ENCODE assay signal across 10 cellular contexts in the genomic region with DNA sequence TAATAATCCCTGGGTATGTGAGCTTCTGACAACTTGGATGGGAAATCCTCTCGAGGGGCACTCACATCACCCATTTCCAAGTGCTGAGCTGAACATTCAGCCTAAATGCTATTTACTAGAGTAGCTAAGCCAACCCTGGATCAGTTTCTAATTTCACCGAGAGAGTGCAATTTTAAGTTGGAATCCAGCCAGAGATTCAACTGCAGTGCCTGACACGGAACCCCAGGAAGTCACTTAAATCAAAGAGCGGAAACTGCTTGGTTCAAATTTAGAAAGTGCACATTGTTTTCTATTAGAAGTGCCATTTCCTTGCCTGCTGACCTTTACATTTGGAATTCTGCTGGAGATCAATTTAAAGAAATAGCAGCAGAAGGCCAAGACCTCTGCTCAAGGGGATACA. TPM values are rescaled to one million over a fixed set of nuclear protein-coding genes. Genes with fewer than 3 reads are reported as not detected.
DNase-seq lines count a peak whose midpoint lies in the region; FAIRE-seq and TF ChIP-seq lines count a peak whose summit lies in the region.
"Had no signal": no experiment of that assay in that cellular context is flagged by ENCODE, and none has a peak within 500 bp of the region (broad histone marks: within the 10 kb centered on the region; RNA-seq: fewer than 3 reads in every experiment).

No MANE protein-coding gene starts in this region.

- H3K9me3 ChIP-seq in neural progenitor cell (ENCODE audit: low read depth) (no peaks in the 10 kb centered on the region), colonic mucosa (no peaks in the 10 kb centered on the region), stomach (no peaks in the 10 kb centered on the region)

- H3K27me3 Mint-ChIP-seq in brain (peaks cover 17% of the 10 kb centered on the region), neural progenitor cell (ENCODE audit: insufficient read depth, low read depth) (peaks cover 2% of the 10 kb centered on the region), CD14-positive monocyte (ENCODE audit: low read depth in 3 of 3) (peaks cover 41 to 64% (median 46%) of the 10 kb centered on the region in 3 donors)

- H3K9ac ChIP-seq in neural progenitor cell (no peak overlapping the region), colonic mucosa (ENCODE audit: low read depth in 2 of 2, low read length in 2 of 2) (no peak overlapping the region)

- H3K4me3 Mint-ChIP-seq in brain = peak overlapping the region; percentile 6 to 59 (median 38)
- peak overlapping the region; percentile 50 for H3K4me3 Mint-ChIP-seq in neural progenitor cell
- H3K4me3 Mint-ChIP-seq in CD14-positive monocyte = peak overlapping the region in 1 of 2 donors; percentile 21

- no peak overlapping the region for H3K4me2 ChIP-seq in neural progenitor cell

- no peak overlapping the region for H3K4me3 ChIP-seq in neural progenitor cell
- no peak overlapping the region for H3K4me3 ChIP-seq in colonic mucosa
- no peak overlapping the region for H3K4me3 ChIP-seq in stomach
- H3K4me3 ChIP-seq: lung had no signal

- no peaks in the 10 kb centered on the region for H3K36me3 ChIP-seq in neural progenitor cell
- H3K36me3 ChIP-seq in colonic mucosa = no peaks in the 10 kb centered on the region
- peaks cover 0 to 37% (median 26%) of the 10 kb centered on the region in 4 donors for H3K36me3 ChIP-seq in stomach

- H3K79me2 ChIP-seq in neural progenitor cell (ENCODE audit: low read depth) = peaks cover 14% of the 10 kb centered on the region

- peaks cover 34% of the 10 kb centered on the region for H4K20me1 ChIP-seq in neural progenitor cell (ENCODE audit: low read depth)

- no peak for TF ChIP-seq EP300 in stomach (IDR thresholded peaks at IDR 0.05)

- TF ChIP-seq CTCF in brain (conservative IDR thresholded peaks at IDR 0.05) (no peak), neural progenitor cell (IDR thresholded peaks at IDR 0.05) (no peak), CD14-positive monocyte (IDR thresholded peaks at IDR 0.05) (no peak), colonic mucosa (IDR thresholded peaks at IDR 0.05) (no peak), stomach (IDR thresholded peaks at IDR 0.05) (no peak)

- no peak for DNase-seq in GM12892 (ENCODE audit: insufficient read length)
- DNase-seq in NCI-H2029 treated with DMSO at 0.1 percent for 48 hours (lab: John Stamatoyannopoulos, UW) = peak; percentile 74
- no peak for DNase-seq in neural progenitor cell (ENCODE audit: low spot score)
- no peak for DNase-seq in CD14-positive monocyte (ENCODE audit: low spot score)
- no peak for DNase-seq in colonic mucosa
- DNase-seq in stomach = no peak
- no peak for DNase-seq in hepatic stellate cell (ENCODE audit: low spot score)
- DNase-seq: H7 had no signal

- intact Hi-C loops in CD14-positive monocyte (cut with micrococcal nuclease) (no loop called here), colonic mucosa (cut with DNase I) (no loop called here), stomach (cut with DNase I; ENCODE audit: low total_unique reads) (no loop called here)

- H3K9me3 Mint-ChIP-seq in brain (peaks cover 0 to 3% (median 0%) of the 10 kb centered on the region in 5 experiments), neural progenitor cell (no peaks in the 10 kb centered on the region), CD14-positive monocyte (no peaks in the 10 kb centered on the region)

- no peak for TF ChIP-seq POLR2A in GM12892 (IDR thresholded peaks at IDR 0.05; ENCODE audit: low read depth, low read length)
- no peak for TF ChIP-seq POLR2A in stomach (IDR thresholded peaks at IDR 0.05)

- H2AFZ ChIP-seq in neural progenitor cell (replicated peaks) = no peak overlapping the region

- FAIRE-seq in GM12892 (lab: Jason Lieb, UNC) = peak; percentile 9

- peaks cover 20% of the 10 kb centered on the region for H3F3A ChIP-seq in neural progenitor cell (ENCODE audit: low read depth)

- H3K4me1 ChIP-seq in neural progenitor cell (peaks cover 20% of the 10 kb centered on the region), colonic mucosa (peaks cover 5% of the 10 kb centered on the region), stomach (peaks cover 16 to 75% (median 50%) of the 10 kb centered on the region in 4 donors)

- peaks cover 27% of the 10 kb centered on the region for H3K36me3 Mint-ChIP-seq in brain
- H3K36me3 Mint-ChIP-seq in neural progenitor cell = peaks cover 30% of the 10 kb centered on the region
- H3K36me3 Mint-ChIP-seq in CD14-positive monocyte = no peaks in the 10 kb centered on the region

- H3K27ac Mint-ChIP-seq in brain = peak overlapping the region in 2 of 5 experiments; percentile 70 to 83
- peak overlapping the region; percentile 74 for H3K27ac Mint-ChIP-seq in neural progenitor cell
- no peak overlapping the region for H3K27ac Mint-ChIP-seq in CD14-positive monocyte

- H3K4me1 Mint-ChIP-seq in brain (peaks cover 74% of the 10 kb centered on the region), neural progenitor cell (peaks cover 80% of the 10 kb centered on the region), CD14-positive monocyte (peaks cover 13% of the 10 kb centered on the region)

- H3K27me3 ChIP-seq in neural progenitor cell (peaks cover 22% of the 10 kb centered on the region), colonic mucosa (no peaks in the 10 kb centered on the region), stomach (peaks cover 0 to 10% (median 0%) of the 10 kb centered on the region in 3 donors)

- no peak overlapping the region for H3K27ac ChIP-seq in neural progenitor cell
- no peak overlapping the region for H3K27ac ChIP-seq in colonic mucosa
- peak overlapping the region in 2 of 5 donors; percentile 15 to 47 for H3K27ac ChIP-seq in stomach

- WGBS in stomach, 5 donors = 13 to 20% (median 17%) methylated on average over 4 of the region's 4 CpGs

RNA-seq across cellular contexts. Expression of a gene that starts 8.8 kb away (rescaled TPM):
- 0.70 TPM for polyA plus RNA-seq in GM12892 (2012; ENCODE audit: missing spikeins)
- polyA plus RNA-seq in brain (ENCODE audit: insufficient read depth, low read depth, low replicate concordance) (5.3 TPM), CD14-positive monocyte (not detected), stomach (1 to 10 TPM; 1.3 to 7.9 (median 5.2) TPM)
- total RNA-seq in neural progenitor cell (ENCODE audit: low replicate concordance) (0.13 and 1.7 TPM in 2 replicates), colonic mucosa (10 to 100 TPM in 1 of 2 donors, 1 to 10 TPM in 1; 8.4 to 21.5 TPM), stomach (10 to 100 TPM in 3 of 5 donors, 1 to 10 TPM in 2; 2.9 to 13.6 (median 10.7) TPM)
